ENCODE assay signal across 1 cellular context in genomic region chr6:7132398-7132797, GRCh38.
TF ChIP-seq lines count a peak whose summit lies in the region.

No MANE protein-coding gene starts in this region.

TF ChIP-seq in HepG2, 621 proteins besides CTCF, POLR2A, EP300 and RAD21:
- TF ChIP-seq, protein P1, sequence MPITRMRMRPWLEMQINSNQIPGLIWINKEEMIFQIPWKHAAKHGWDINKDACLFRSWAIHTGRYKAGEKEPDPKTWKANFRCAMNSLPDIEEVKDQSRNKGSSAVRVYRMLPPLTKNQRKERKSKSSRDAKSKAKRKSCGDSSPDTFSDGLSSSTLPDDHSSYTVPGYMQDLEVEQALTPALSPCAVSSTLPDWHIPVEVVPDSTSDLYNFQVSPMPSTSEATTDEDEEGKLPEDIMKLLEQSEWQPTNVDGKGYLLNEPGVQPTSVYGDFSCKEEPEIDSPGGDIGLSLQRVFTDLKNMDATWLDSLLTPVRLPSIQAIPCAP (CRISPR knock-in tag; IDR thresholded peaks at IDR 0.05; ENCODE audit: low read depth): no peak
- TF ChIP-seq NONO (IDR thresholded peaks at IDR 0.05): no peak
- peak; percentile 32; the same call in 1 of the 2 replicates for TF ChIP-seq NONO (CRISPR knock-in tag; conservative IDR thresholded peaks at IDR 0.05)
- no peak for TF ChIP-seq BCLAF1 (IDR thresholded peaks at IDR 0.05)
- no peak for TF ChIP-seq ZNF317 (CRISPR knock-in tag; IDR thresholded peaks at IDR 0.05)
- TF ChIP-seq ZNF501 (CRISPR knock-in tag; IDR thresholded peaks at IDR 0.05): no peak
- no peak for TF ChIP-seq ATF2 (CRISPR knock-in tag; IDR thresholded peaks at IDR 0.05)
- TF ChIP-seq ZNF547 (CRISPR knock-in tag; IDR thresholded peaks at IDR 0.05): no peak
- TF ChIP-seq PITX1 (CRISPR knock-in tag; IDR thresholded peaks at IDR 0.05): no peak
- TF ChIP-seq TSC22D2 (CRISPR knock-in tag; IDR thresholded peaks at IDR 0.05; ENCODE audit: borderline replicate concordance): no peak
- TF ChIP-seq HOXA3 (CRISPR knock-in tag; IDR thresholded peaks at IDR 0.05): no peak
- TF ChIP-seq ZNF703 (CRISPR knock-in tag; IDR thresholded peaks at IDR 0.05; ENCODE audit: borderline replicate concordance): no peak
- no peak for TF ChIP-seq MIER3 (CRISPR knock-in tag; IDR thresholded peaks at IDR 0.05; ENCODE audit: borderline replicate concordance)
- peak; percentile 73 for TF ChIP-seq ZBTB33 (CRISPR knock-in tag; IDR thresholded peaks at IDR 0.05)
- no peak; the same call in 1 of the 2 replicates for TF ChIP-seq ZNF644 (CRISPR knock-in tag; IDR thresholded peaks at IDR 0.05; ENCODE audit: low read depth)
- TF ChIP-seq RAD51 (IDR thresholded peaks at IDR 0.05; ENCODE audit: borderline replicate concordance): no peak
- no peak for TF ChIP-seq ZBTB7B (CRISPR knock-in tag; IDR thresholded peaks at IDR 0.05)
- no peak for TF ChIP-seq MZF1 (CRISPR knock-in tag; IDR thresholded peaks at IDR 0.05; ENCODE audit: borderline replicate concordance)
- 0 out of 2 replicates have a peak, but pooled peaks have one; percentile 1 for TF ChIP-seq NRL (CRISPR knock-in tag; IDR thresholded peaks at IDR 0.05; ENCODE audit: borderline replicate concordance)
TF ChIP-seq in HepG2: peak in this region for 3.
